ENCODE assay signal across 17 cellular contexts in genomic region chr1:159699653-159700052, GRCh38.
"Had no signal": no experiment of that assay in that cellular context is flagged by ENCODE, and none has a peak within 500 bp of the region (broad histone marks: within the 10 kb centered on the region; RNA-seq: fewer than 3 reads in every experiment).

No MANE protein-coding gene starts in this region.

- H3K27me3 ChIP-seq: MG63, Peyer's patch, SJCRH30 had no signal

- H3K36me3 ChIP-seq: MG63, Peyer's patch, SJCRH30 had no signal

- H3K4me3 ChIP-seq: MG63, PC-9, Peyer's patch, SJCRH30 had no signal

- H3K9me3 ChIP-seq: MG63, Peyer's patch, SJCRH30 had no signal

- H3K27ac ChIP-seq: PC-9, Peyer's patch, SJCRH30 had no signal

- H2AFZ ChIP-seq: PC-9 had no signal

- DNase-seq: KBM-7, MG63, NCI-H1092 treated with DMSO at 0.1 percent for 48 hours, NCI-H1436, NCI-H187, NCI-H2029 treated with DMSO at 0.1 percent for 48 hours, NCI-H2171 treated with DMSO at 0.1 percent for 48 hours, NCI-H2227 treated with DMSO at 0.1 percent for 48 hours, NCI-H524, NCI-H526 treated with DMSO at 0.1 percent for 48 hours, NCI-H748 treated with DMSO at 0.1 percent for 48 hours, OCI-M1, PC-9, Peyer's patch, SHP77 treated with DMSO at 0.1 percent for 48 hours, SJCRH30 had no signal

- ATAC-seq: Right ventricle myocardium inferior had no signal

- H3K4me1 ChIP-seq: Peyer's patch, SJCRH30 had no signal

- H3K4me2 ChIP-seq: PC-9 had no signal
